Comparison of ENCODE assay signal across 9 cellular contexts in genomic region chr1:158931055-158931737, GRCh38. TPM values are rescaled to one million over a fixed set of nuclear protein-coding genes. Genes with fewer than 3 reads are reported as not detected.
DNase-seq lines count a peak whose midpoint lies in the region; ATAC-seq and TF ChIP-seq lines count a peak whose summit lies in the region.
"Had no signal": no experiment of that assay in that cellular context is flagged by ENCODE, and none has a peak within 500 bp of the region (broad histone marks: within the 10 kb centered on the region; RNA-seq: fewer than 3 reads in every experiment).

TSS of gene PYHIN1 (plus strand) at chr1:158931552. CDS start at chr1:158936911, 5,359 bp downstream.

- H3K27me3 ChIP-seq in lower lobe of right lung (ENCODE audit: low read depth), result no peaks in the 10 kb centered on the region

- intact Hi-C loops in lower lobe of right lung (cut with DNase I), result no loop called here

- H3K4me3 ChIP-seq in lower lobe of right lung, result peak within 1 kb of the TSS; percentile 34

- H3K4me1 ChIP-seq in lower lobe of right lung, result no peaks in the 10 kb centered on the region

- H3K36me3 ChIP-seq in lower lobe of right lung, result no peaks in the 10 kb centered on the region

- H3K27ac ChIP-seq in lower lobe of right lung, result no peak within 1 kb of the TSS

- DNase-seq in CD1c-positive myeloid dendritic cell (ENCODE audit: extremely low spot score), result peak; percentile 37
- peak; percentile 26 for DNase-seq in activated CD4-positive, alpha-beta T cell treated with anti-CD3 and anti-CD28 coated beads for 48 hours
- DNase-seq in lower lobe of right lung, result no peak
- no peak for DNase-seq in NCI-H526 treated with DMSO at 0.1 percent for 48 hours (lab: John Stamatoyannopoulos, UW)
- no peak for DNase-seq in DMS53 treated with DMSO at 0.1 percent for 48 hours (lab: John Stamatoyannopoulos, UW; ENCODE audit: unreplicated experiment)
- DNase-seq in AG08396 (ENCODE audit: low spot score), result no peak

- H3K9me3 ChIP-seq in lower lobe of right lung, result no peaks in the 10 kb centered on the region

- peak; percentile 66 for ATAC-seq in HG03175 (IDR thresholded peaks at IDR 0.05; ENCODE audit: unreplicated experiment)
- peak; percentile 66 to 71 for ATAC-seq in lower lobe of right lung
- no peak for ATAC-seq in HG03442 (IDR thresholded peaks at IDR 0.05; ENCODE audit: unreplicated experiment)

- TF ChIP-seq CTCF in lower lobe of right lung (IDR thresholded peaks at IDR 0.05), result no peak

RNA-seq across cellular contexts. Expression of gene PYHIN1, which starts in this region (rescaled TPM):
- 3.9 TPM for total RNA-seq in lower lobe of right lung
- total RNA-seq: frontal cortex had no signal

Comparison
In these comparisons a context has a peak if more than half of its experiments do, and no peak if none do; other contexts are left out.
1. DNase-seq: peak in CD1c-positive myeloid dendritic cell (single experiment) and activated CD4-positive, alpha-beta T cell treated with anti-CD3 and anti-CD28 coated beads for 48 hours (single experiment); none in lower lobe of right lung (single experiment), NCI-H526 treated with DMSO at 0.1 percent for 48 hours (single experiment), DMS53 treated with DMSO at 0.1 percent for 48 hours (single experiment) and AG08396 (single experiment).